12 cellular contexts compared by ENCODE assay signal in the genomic region with DNA sequence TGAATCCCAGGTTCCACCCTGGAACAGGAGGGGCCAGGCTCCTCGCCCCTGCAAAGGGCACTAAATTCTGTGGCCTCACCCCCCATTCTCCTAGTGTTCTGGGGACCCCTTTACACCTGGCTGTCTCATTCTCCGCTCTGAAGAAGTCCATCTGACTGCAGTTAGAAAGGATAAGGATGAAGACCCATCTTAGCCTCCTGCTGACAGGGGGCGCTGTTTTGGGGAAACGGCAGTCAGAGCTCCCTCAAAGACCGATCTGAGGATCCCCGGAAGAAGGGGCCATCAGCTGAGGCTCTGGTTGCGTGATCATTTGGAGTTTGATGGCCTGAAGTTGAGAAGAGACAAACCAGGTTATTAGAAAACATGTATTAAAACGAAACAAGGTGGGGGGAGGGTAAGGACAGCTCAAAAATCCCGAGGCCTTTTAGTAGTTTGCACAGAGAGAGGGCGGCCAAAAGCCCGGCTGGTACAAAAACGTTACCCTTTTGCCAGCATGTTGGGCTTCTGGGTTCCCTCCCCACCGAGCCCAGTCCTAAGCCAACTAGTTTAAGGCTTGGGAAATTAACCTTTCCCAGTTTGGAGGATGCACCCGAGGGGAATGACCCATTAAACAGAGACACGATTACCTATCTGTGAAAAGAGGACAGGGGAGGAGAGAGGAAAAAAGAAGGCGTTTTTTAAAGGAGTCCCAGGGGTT.
DNase-seq lines count a peak whose midpoint lies in the region; ATAC-seq, FAIRE-seq and TF ChIP-seq lines count a peak whose summit lies in the region.
"Had no signal": no experiment of that assay in that cellular context is flagged by ENCODE, and none has a peak within 500 bp of the region (broad histone marks: within the 10 kb centered on the region; RNA-seq: fewer than 3 reads in every experiment).

No MANE protein-coding gene starts in this region.

- no peaks in the 10 kb centered on the region; a peak in 2 of 4 replicates for H3K27me3 ChIP-seq in GM12878 (replicated peaks in 1 of 2; ENCODE audit: control insufficient read depth in 2 of 2, insufficient read depth in 2 of 2, low read length in 1 of 2)
- H3K27me3 ChIP-seq in osteoblast (ENCODE audit: insufficient read depth, low read length) = peaks cover 15% of the 10 kb centered on the region
- H3K27me3 ChIP-seq in transverse colon = no peaks in the 10 kb centered on the region
- H3K27me3 ChIP-seq: left lung, thyroid gland had no signal

- peaks cover 4% of the 10 kb centered on the region for H3K27me3 Mint-ChIP-seq in activated CD4-positive, alpha-beta T cell treated with anti-CD3 and anti-CD28 coated beads for 36 hours
- peaks cover 32% of the 10 kb centered on the region for H3K27me3 Mint-ChIP-seq in activated CD4-positive, alpha-beta T cell treated with anti-CD3 and anti-CD28 coated beads, Interleukin-2, amount 10 ng/mL, durations not matched to agents 24 days and 14 days
- H3K27me3 Mint-ChIP-seq: B cell had no signal

- TF ChIP-seq POLR2A in GM12878 (IDR thresholded peaks at IDR 0.05; ENCODE audit: low read depth, low read length) (no peak), transverse colon (IDR thresholded peaks at IDR 0.05) (no peak)

- no peaks in the 10 kb centered on the region for H3K79me2 ChIP-seq in GM12878 (ENCODE audit: control insufficient read depth, insufficient read depth, low read length)
- H3K79me2 ChIP-seq in osteoblast (ENCODE audit: insufficient read depth, low read length) = no peaks in the 10 kb centered on the region

- intact Hi-C loops in activated CD4-positive, alpha-beta T cell treated with anti-CD3 and anti-CD28 coated beads for 36 hours (cut with DNase I, micrococcal nuclease) = no loop called here
- intact Hi-C loops in activated CD4-positive, alpha-beta T cell treated with anti-CD3 and anti-CD28 coated beads, Interleukin-2, amount 10 ng/mL, durations not matched to agents 24 days and 14 days (cut with micrococcal nuclease) = no loop called here
- intact Hi-C loops in GM12878 (cut with micrococcal nuclease; ENCODE audit: unreplicated experiment) (no loop called here), transverse colon (cut with DNase I; ENCODE audit: low total_unique reads) (no loop called here)

- no peak overlapping the region for H3K27ac Mint-ChIP-seq in activated CD4-positive, alpha-beta T cell treated with anti-CD3 and anti-CD28 coated beads for 36 hours
- no peak overlapping the region for H3K27ac Mint-ChIP-seq in activated CD4-positive, alpha-beta T cell treated with anti-CD3 and anti-CD28 coated beads, Interleukin-2, amount 10 ng/mL, durations not matched to agents 24 days and 14 days
- H3K27ac Mint-ChIP-seq: B cell had no signal

- H2AFZ ChIP-seq in GM12878 (ENCODE audit: control insufficient read depth, low read depth, low read length) = no peak overlapping the region
- H2AFZ ChIP-seq in osteoblast (ENCODE audit: low read length) = no peak overlapping the region

- H3K4me1 ChIP-seq in GM12878 (ENCODE audit: control insufficient read depth, insufficient read depth, low read length) (no peaks in the 10 kb centered on the region), osteoblast (ENCODE audit: insufficient read depth, low read length) (no peaks in the 10 kb centered on the region), transverse colon (peaks cover 0 to under 1% (median 0%) of the 10 kb centered on the region in 4 donors)
- H3K4me1 ChIP-seq: left lung, thyroid gland had no signal

- SMC1A ChIA-PET in GM12878 (lab: Charles Lee; ENCODE audit: uncharacterized antibody, unreplicated experiment) = interaction anchor here (1.3 kb wide), 1 partner anchor 29 kb away, joined by 3 read pairs; no protein-coding TSS in a partner anchor

- H3K27ac ChIP-seq in KOPT-K1 (ENCODE audit: low read depth, low read length, poor library complexity, severe bottlenecking) (peak overlapping the region; percentile 26), GM12878 (ENCODE audit: control insufficient read depth, insufficient read depth) (no peak overlapping the region), osteoblast (ENCODE audit: low read depth, low read length) (no peak overlapping the region), transverse colon (no peak overlapping the region)
- H3K27ac ChIP-seq: left lung, thyroid gland had no signal

- peak; percentile 38 for DNase-seq in activated CD4-positive, alpha-beta T cell treated with anti-CD3 and anti-CD28 coated beads for 36 hours
- DNase-seq in activated CD4-positive, alpha-beta T cell treated with anti-CD3 and anti-CD28 coated beads, Interleukin-2, amount 10 ng/mL, durations not matched to agents 24 days and 14 days = no peak
- no peak for DNase-seq in GM12878 (ENCODE audit: low read depth, low spot score)
- DNase-seq in osteoblast (ENCODE audit: insufficient read length, low spot score, missing footprints) = no peak
- DNase-seq in NCI-H2227 treated with DMSO at 0.1 percent for 48 hours (lab: John Stamatoyannopoulos, UW) = no peak
- no peak for DNase-seq in hippocampal formation (lab: John Stamatoyannopoulos, UW)
- no peak for DNase-seq in transverse colon
- DNase-seq: left lung, posterior cingulate gyrus, thyroid gland had no signal

- RAD21 ChIA-PET in GM12878 (lab: Charles Lee; ENCODE audit: unreplicated experiment) = no interaction called here

- H3K4me1 Mint-ChIP-seq in activated CD4-positive, alpha-beta T cell treated with anti-CD3 and anti-CD28 coated beads for 36 hours = no peaks in the 10 kb centered on the region
- no peaks in the 10 kb centered on the region for H3K4me1 Mint-ChIP-seq in activated CD4-positive, alpha-beta T cell treated with anti-CD3 and anti-CD28 coated beads, Interleukin-2, amount 10 ng/mL, durations not matched to agents 24 days and 14 days

- no peak overlapping the region for H3K4me3 Mint-ChIP-seq in activated CD4-positive, alpha-beta T cell treated with anti-CD3 and anti-CD28 coated beads for 36 hours
- no peak overlapping the region for H3K4me3 Mint-ChIP-seq in activated CD4-positive, alpha-beta T cell treated with anti-CD3 and anti-CD28 coated beads, Interleukin-2, amount 10 ng/mL, durations not matched to agents 24 days and 14 days
- H3K4me3 Mint-ChIP-seq: B cell had no signal

- H3K9me3 ChIP-seq in KOPT-K1 (ENCODE audit: insufficient read depth, low read length, poor library complexity, severe bottlenecking) (no peaks in the 10 kb centered on the region), GM12878 (replicated peaks; ENCODE audit: control insufficient read depth, insufficient read depth, low read length) (no peaks in the 10 kb centered on the region), osteoblast (ENCODE audit: low read depth, low read length) (no peaks in the 10 kb centered on the region), transverse colon (no peaks in the 10 kb centered on the region)
- H3K9me3 ChIP-seq: left lung, thyroid gland had no signal

- TF ChIP-seq CTCF in GM12878 (IDR thresholded peaks at IDR 0.05 in 2 of 3, conservative IDR thresholded peaks at IDR 0.05 in 1 of 3; ENCODE audit: control insufficient read depth in 2 of 3, extremely low read depth in 1 of 3, insufficient read depth in 1 of 3, low read depth in 3 of 3, low read length in 3 of 3) = peak in 2 of 3 experiments; percentile 20 to 22; a peak in 2 of 6 replicates
- TF ChIP-seq CTCF in osteoblast (IDR thresholded peaks at IDR 0.05; ENCODE audit: extremely low read depth, low read depth, low read length) = peak; percentile 18
- no peak for TF ChIP-seq CTCF in transverse colon (IDR thresholded peaks at IDR 0.05)

- no TSS peak for BruUV-seq in GM12878 (replicated peaks; lab: Mats Ljungman, UMichigan)

- in situ Hi-C loops in GM12878 (cut with MboI) = no loop called here
- in situ Hi-C loops in transverse colon (cut with MboI; ENCODE audit: low pct_ligation_motif_present in 1 of 4, low pct_unique_long_range_greater_than_20kb in 1 of 4, low sequenced_read_pairs in 3 of 4) = no loop called here

- no peak overlapping the region for H3K4me2 ChIP-seq in GM12878 (ENCODE audit: control insufficient read depth, insufficient read depth)
- H3K4me2 ChIP-seq in osteoblast (ENCODE audit: insufficient read depth, low read length) = no peak overlapping the region

- H3K4me3 ChIP-seq in GM12878 = no peak overlapping the region
- H3K4me3 ChIP-seq in osteoblast (ENCODE audit: insufficient read depth, low read length) = no peak overlapping the region
- no peak overlapping the region for H3K4me3 ChIP-seq in transverse colon
- H3K4me3 ChIP-seq: left lung, thyroid gland had no signal

- CTCF ChIA-PET in activated CD4-positive, alpha-beta T cell treated with anti-CD3 and anti-CD28 coated beads for 36 hours (lab: Charles Lee) = interaction anchor here (0.6 to 1.4 kb wide), 5 partner anchors 9 to 892 kb away, joined by 3 to 5 read pairs (median 3); no protein-coding TSS in a partner anchor
- CTCF ChIA-PET in GM12878 (lab: Yijun Ruan, JAX) = interaction anchor here (0.7 to 2.0 kb wide), 5 partner anchors 9 to 113 kb away, joined by 3 to 4 read pairs (median 4); no protein-coding TSS in a partner anchor

- no peaks in the 10 kb centered on the region for H3K9me3 Mint-ChIP-seq in activated CD4-positive, alpha-beta T cell treated with anti-CD3 and anti-CD28 coated beads for 36 hours (ENCODE audit: low read depth)
- H3K9me3 Mint-ChIP-seq in activated CD4-positive, alpha-beta T cell treated with anti-CD3 and anti-CD28 coated beads, Interleukin-2, amount 10 ng/mL, durations not matched to agents 24 days and 14 days = no peaks in the 10 kb centered on the region

- WGBS in GM12878 (ENCODE audit: insufficient coverage, insufficient replicate concordance, low lambda C conversion rate, missing lambda C conversion rate) = 33% methylated on average over 16 of the region's 16 CpGs
- 79 to 88% methylated on average over 8 to 16 of the region's 16 CpGs for WGBS in transverse colon (ENCODE audit: low coverage in 1 of 2), 2 donors

- POLR2A ChIA-PET in activated CD4-positive, alpha-beta T cell treated with anti-CD3 and anti-CD28 coated beads for 36 hours (lab: Charles Lee) = no interaction called here
- POLR2A ChIA-PET in GM12878 (lab: Charles Lee) = no interaction called here

- no peak for TF ChIP-seq RAD21 in GM12878 (IDR thresholded peaks at IDR 0.05; ENCODE audit: insufficient read depth, low read depth, low read length)

- no peaks in the 10 kb centered on the region for H3K36me3 ChIP-seq in KOPT-K1 (ENCODE audit: insufficient read depth, low read length)
- no peaks in the 10 kb centered on the region for H3K36me3 ChIP-seq in GM12878 (ENCODE audit: control insufficient read depth in 2 of 2, insufficient read depth in 2 of 2, low read length in 1 of 2)
- no peaks in the 10 kb centered on the region for H3K36me3 ChIP-seq in osteoblast (ENCODE audit: insufficient read depth, low read length)
- H3K36me3 ChIP-seq in transverse colon = no peaks in the 10 kb centered on the region
- H3K36me3 ChIP-seq: left lung, thyroid gland had no signal

- TF ChIP-seq EP300 in GM12878 (IDR thresholded peaks at IDR 0.05; ENCODE audit: borderline replicate concordance in 1 of 2, control insufficient read depth in 1 of 2, low read depth in 2 of 2, low read length in 2 of 2) (no peak), transverse colon (IDR thresholded peaks at IDR 0.05; ENCODE audit: low read depth) (no peak)

- no peak for FAIRE-seq in GM12878 (lab: Jason Lieb, UNC)

- no peak overlapping the region for H3K9ac ChIP-seq in GM12878 (ENCODE audit: control insufficient read depth, insufficient read depth, low read length)

- ATAC-seq in activated CD4-positive, alpha-beta T cell treated with anti-CD3 and anti-CD28 coated beads for 36 hours = no peak
- ATAC-seq in GM12878 = peak; percentile 42; the same call in 2 of the 3 replicates
- ATAC-seq: left lung had no signal

- no peaks in the 10 kb centered on the region for H3K36me3 Mint-ChIP-seq in activated CD4-positive, alpha-beta T cell treated with anti-CD3 and anti-CD28 coated beads for 36 hours (ENCODE audit: low read depth)
- H3K36me3 Mint-ChIP-seq in activated CD4-positive, alpha-beta T cell treated with anti-CD3 and anti-CD28 coated beads, Interleukin-2, amount 10 ng/mL, durations not matched to agents 24 days and 14 days (ENCODE audit: low read depth) = no peaks in the 10 kb centered on the region

- no peaks in the 10 kb centered on the region for H4K20me1 ChIP-seq in GM12878 (ENCODE audit: control insufficient read depth, insufficient read depth)
- H4K20me1 ChIP-seq in osteoblast (ENCODE audit: insufficient read depth, low read length) = no peaks in the 10 kb centered on the region

Comparison
In these comparisons a context has a peak if more than half of its experiments do, and no peak if none do; other contexts are left out.
1. CTCF ChIP-seq: peak in GM12878 (2 of 3) and osteoblast (single experiment); none in transverse colon (0 of 5).